In genomic region chr12:124904306-124905098, GRCh38 we compare ENCODE assay signal across 1 cellular context.
A peak's percentile ranks its signal among the peaks of the same experiment; 100 is the strongest.
TF ChIP-seq lines count a peak whose summit lies in the region.

No MANE protein-coding gene starts in this region.

TF ChIP-seq in HepG2, 621 proteins besides CTCF, POLR2A, EP300 and RAD21 (continued from another document and continues in another):
- TF ChIP-seq PBX2 (CRISPR knock-in tag; IDR thresholded peaks at IDR 0.05) (no peak), ZNF629 (CRISPR knock-in tag; conservative IDR thresholded peaks at IDR 0.05) (no peak; the same call in 1 of the 2 replicates), ZBTB26 (CRISPR knock-in tag; IDR thresholded peaks at IDR 0.05; ENCODE audit: borderline replicate concordance) (peak; percentile 80; the same call in 1 of the 2 replicates), TBX2 (CRISPR knock-in tag; IDR thresholded peaks at IDR 0.05; ENCODE audit: borderline replicate concordance) (peak; percentile 79), ZNF260 (CRISPR knock-in tag; IDR thresholded peaks at IDR 0.05; ENCODE audit: borderline replicate concordance, low read depth) (no peak), SAFB2 (CRISPR knock-in tag; IDR thresholded peaks at IDR 0.05; ENCODE audit: borderline replicate concordance, low read depth) (0 out of 2 replicates have a peak, but pooled peaks have one; percentile 28), ZFP36L1 (CRISPR knock-in tag; IDR thresholded peaks at IDR 0.05) (peak; percentile 43; the same call in 1 of the 2 replicates), ELF3 (CRISPR knock-in tag; IDR thresholded peaks at IDR 0.05) (peak; percentile 77), ZC3H4 (CRISPR knock-in tag; IDR thresholded peaks at IDR 0.05; ENCODE audit: borderline replicate concordance) (no peak), ELF1 (CRISPR knock-in tag; IDR thresholded peaks at IDR 0.05) (no peak), MED8 (CRISPR knock-in tag; IDR thresholded peaks at IDR 0.05; ENCODE audit: insufficient replicate concordance) (no peak), MLX (CRISPR knock-in tag; IDR thresholded peaks at IDR 0.05) (peak; percentile 65; the same call in 1 of the 2 replicates), ZNF576 (CRISPR knock-in tag; IDR thresholded peaks at IDR 0.05) (no peak), SMAD1 (CRISPR knock-in tag; IDR thresholded peaks at IDR 0.05; ENCODE audit: borderline replicate concordance, low read depth) (no peak), ZEB1 (IDR thresholded peaks at IDR 0.05; ENCODE audit: insufficient replicate concordance, low read depth) (no peak), BORCS8-MEF2B (CRISPR knock-in tag; IDR thresholded peaks at IDR 0.05) (0 out of 2 replicates have a peak, but pooled peaks have one; percentile 29), ZNF564 (CRISPR knock-in tag; IDR thresholded peaks at IDR 0.05) (peak; percentile 51; the same call in 1 of the 2 replicates), ZNF781 (CRISPR knock-in tag; IDR thresholded peaks at IDR 0.05; ENCODE audit: borderline replicate concordance, not compliant biosample characterization) (no peak), KDM1A (CRISPR knock-in tag; IDR thresholded peaks at IDR 0.05) (no peak), PAXIP1 (CRISPR knock-in tag; conservative IDR thresholded peaks at IDR 0.05) (peak; percentile 51), FIP1L1 (IDR thresholded peaks at IDR 0.05; ENCODE audit: borderline replicate concordance, insufficient read depth, low read depth, low read length) (no peak), MED1 (CRISPR knock-in tag; IDR thresholded peaks at IDR 0.05) (peak; percentile 88), BRF2 (CRISPR knock-in tag; IDR thresholded peaks at IDR 0.05) (peak; percentile 37; the same call in 1 of the 2 replicates), ZNF10 (CRISPR knock-in tag; IDR thresholded peaks at IDR 0.05; ENCODE audit: borderline replicate concordance, low read depth) (no peak), NFE2L1 (CRISPR knock-in tag; IDR thresholded peaks at IDR 0.05; ENCODE audit: borderline replicate concordance) (peak; percentile 69; the same call in 1 of the 2 replicates), ZFP1 (CRISPR knock-in tag; IDR thresholded peaks at IDR 0.05) (no peak), ZNF749 (CRISPR knock-in tag; IDR thresholded peaks at IDR 0.05; ENCODE audit: borderline replicate concordance) (peak; percentile 78; the same call in 1 of the 2 replicates), USF2 (IDR thresholded peaks at IDR 0.05; ENCODE audit: low read depth, low read length) (no peak), USF2 (CRISPR knock-in tag; IDR thresholded peaks at IDR 0.05; ENCODE audit: borderline replicate concordance) (no peak), TEAD3 (CRISPR knock-in tag; optimal IDR thresholded peaks at IDR 0.05; ENCODE audit: borderline replicate concordance) (peak; percentile 44), HINFP (CRISPR knock-in tag; IDR thresholded peaks at IDR 0.05; ENCODE audit: low read depth) (no peak), KLF11 (CRISPR knock-in tag; IDR thresholded peaks at IDR 0.05) (peak; percentile 90; the same call in 1 of the 2 replicates), ZBTB34 (CRISPR knock-in tag; IDR thresholded peaks at IDR 0.05) (no peak), ZFP90 (CRISPR knock-in tag; IDR thresholded peaks at IDR 0.05; ENCODE audit: borderline replicate concordance) (peak; percentile 91), ZNF598 (CRISPR knock-in tag; IDR thresholded peaks at IDR 0.05; ENCODE audit: borderline replicate concordance) (peak; percentile 60; the same call in 1 of the 2 replicates), DNMT1 (CRISPR knock-in tag; IDR thresholded peaks at IDR 0.05) (no peak), HDAC6 (IDR thresholded peaks at IDR 0.05; ENCODE audit: low read depth, low read length) (no peak), ZNF691 (CRISPR knock-in tag; IDR thresholded peaks at IDR 0.05; ENCODE audit: borderline replicate concordance, low read depth) (no peak), FOXO1 (CRISPR knock-in tag; IDR thresholded peaks at IDR 0.05) (peak; percentile 62; the same call in 1 of the 2 replicates), PPARG (CRISPR knock-in tag; conservative IDR thresholded peaks at IDR 0.05) (peak; percentile 51; the same call in 1 of the 2 replicates), XRCC5 (optimal IDR thresholded peaks at IDR 0.05; ENCODE audit: low read length) (no peak), HNRNPLL (IDR thresholded peaks at IDR 0.05; ENCODE audit: low read depth, low read length, poor library complexity, severe bottlenecking) (no peak), ZNF256 (CRISPR knock-in tag; conservative IDR thresholded peaks at IDR 0.05) (0 out of 2 replicates have a peak, but pooled peaks have one; percentile 29), ARID4A (CRISPR knock-in tag; IDR thresholded peaks at IDR 0.05; ENCODE audit: borderline replicate concordance) (peak; percentile 66; the same call in 1 of the 2 replicates)
